16 cellular contexts compared by ENCODE assay signal in genomic region chr1:194830387-194830786, GRCh38.
A peak's percentile ranks its signal among the peaks of the same experiment; 100 is the strongest.
DNase-seq lines count a peak whose midpoint lies in the region; ATAC-seq, FAIRE-seq and TF ChIP-seq lines count a peak whose summit lies in the region.
"Had no signal": no experiment of that assay in that cellular context is flagged by ENCODE, and none has a peak within 500 bp of the region (broad histone marks: within the 10 kb centered on the region; RNA-seq: fewer than 3 reads in every experiment).

No MANE protein-coding gene starts in this region.

- peaks cover 3% of the 10 kb centered on the region for H3K27me3 ChIP-seq in ovary
- H3K27me3 ChIP-seq: esophagus muscularis mucosa, SJSA1 had no signal

- no peak for TF ChIP-seq CTCF in ovary (IDR thresholded peaks at IDR 0.05)

- no peaks in the 10 kb centered on the region for H3K9me3 ChIP-seq in ovary
- H3K9me3 ChIP-seq: esophagus muscularis mucosa had no signal

- intact Hi-C loops in ovary (cut with DNase I): no loop called here

- ATAC-seq in GM21367 (IDR thresholded peaks at IDR 0.05; ENCODE audit: unreplicated experiment) (peak; percentile 92), HG02970 (IDR thresholded peaks at IDR 0.05; ENCODE audit: low FRiP score, unreplicated experiment) (peak; percentile 73), HG03571 (IDR thresholded peaks at IDR 0.05; ENCODE audit: unreplicated experiment) (peak; percentile 81)

- no peak overlapping the region for H3K4me3 ChIP-seq in ovary
- H3K4me3 ChIP-seq: esophagus muscularis mucosa, SJSA1 had no signal

- no peak for TF ChIP-seq POLR2A in ovary (IDR thresholded peaks at IDR 0.05)

- no peaks in the 10 kb centered on the region for H3K4me1 ChIP-seq in ovary (ENCODE audit: insufficient read depth)
- H3K4me1 ChIP-seq: esophagus muscularis mucosa, SJSA1 had no signal

- H3K27ac ChIP-seq in ovary: no peak overlapping the region
- H3K27ac ChIP-seq: esophagus muscularis mucosa, SJSA1 had no signal

- H3K36me3 ChIP-seq in ovary: no peaks in the 10 kb centered on the region
- H3K36me3 ChIP-seq: esophagus muscularis mucosa, SJSA1 had no signal

- peak; percentile 65 for FAIRE-seq in GM18507 (lab: Jason Lieb, UNC)
- FAIRE-seq: H1, small intestine had no signal

- DNase-seq in GM18507 (ENCODE audit: extremely low spot score, insufficient read length, low read depth) (no peak), germinal center (ENCODE audit: low spot score) (no peak), mucosa of gallbladder (ENCODE audit: low spot score) (no peak), ovary (no peak)
- DNase-seq in central memory CD4-positive, alpha-beta T cell: no peak
- DNase-seq: activated CD4-positive, alpha-beta T cell treated with anti-CD3 and anti-CD28 coated beads, Interleukin-2, amount 10 ng/mL, durations not matched to agents 7 days and 5 days; activated gamma-delta T cell treated with Interleukin-2 at 50 U/mL for 16 hours; caudate nucleus; NCI-H345; small intestine had no signal

- TF ChIP-seq EP300 in ovary (IDR thresholded peaks at IDR 0.05): no peak
